In genomic region chr17:73822371-73822770, GRCh38 we compare ENCODE assay signal across 19 cellular contexts.
DNase-seq lines count a peak whose midpoint lies in the region; ATAC-seq, FAIRE-seq and TF ChIP-seq lines count a peak whose summit lies in the region.
"Had no signal": no experiment of that assay in that cellular context is flagged by ENCODE, and none has a peak within 500 bp of the region (broad histone marks: within the 10 kb centered on the region; RNA-seq: fewer than 3 reads in every experiment).

No MANE protein-coding gene starts in this region.

- no peak for TF ChIP-seq CTCF in RWPE2 (IDR thresholded peaks at IDR 0.05; ENCODE audit: poor library complexity, severe bottlenecking)
- no peak for TF ChIP-seq CTCF in kidney (IDR thresholded peaks at IDR 0.05; ENCODE audit: borderline replicate concordance, extremely low read depth, insufficient read depth)
- TF ChIP-seq CTCF in omental fat pad (IDR thresholded peaks at IDR 0.05) = no peak

- intact Hi-C loops in kidney (cut with DNase I) = no loop called here

- FAIRE-seq in kidney (lab: Jason Lieb, UNC) = no peak
- FAIRE-seq: GM12891, H54 had no signal

- H3K4me2 ChIP-seq in BLaER1 = 0 out of 2 replicates have a peak overlapping the region, but pooled peaks have one; percentile 8

- CTCF ChIA-PET in activated CD4-positive, alpha-beta T cell treated with anti-CD3 and anti-CD28 coated beads, Interleukin-2, amount 10 ng/mL, durations not matched to agents 7 days and 5 days (lab: Charles Lee) = no interaction called here

- H3K9me3 ChIP-seq in BLaER1 (peaks cover 22% of the 10 kb centered on the region), RWPE2 (ENCODE audit: severe bottlenecking) (no peaks in the 10 kb centered on the region), kidney (ENCODE audit: control insufficient read depth in 1 of 2, low read length in 2 of 2) (no peaks in the 10 kb centered on the region)
- H3K9me3 ChIP-seq: BE2C had no signal

- no peaks in the 10 kb centered on the region for H3K36me3 Mint-ChIP-seq in activated CD4-positive, alpha-beta T cell treated with anti-CD3 and anti-CD28 coated beads, Interleukin-2, amount 10 ng/mL, durations not matched to agents 7 days and 5 days (ENCODE audit: low read depth)

- peaks cover 13% of the 10 kb centered on the region for H3K27me3 Mint-ChIP-seq in activated CD4-positive, alpha-beta T cell treated with anti-CD3 and anti-CD28 coated beads, Interleukin-2, amount 10 ng/mL, durations not matched to agents 7 days and 5 days

- peaks cover 27% of the 10 kb centered on the region for H3K4me1 Mint-ChIP-seq in activated CD4-positive, alpha-beta T cell treated with anti-CD3 and anti-CD28 coated beads, Interleukin-2, amount 10 ng/mL, durations not matched to agents 7 days and 5 days

- H3K4me3 ChIP-seq in BLaER1 = no peak overlapping the region
- no peak overlapping the region for H3K4me3 ChIP-seq in RWPE2 (ENCODE audit: severe bottlenecking)
- H3K4me3 ChIP-seq in kidney (ENCODE audit: low read length in 2 of 2) = no peak overlapping the region

- POLR2A ChIA-PET in activated CD4-positive, alpha-beta T cell treated with anti-CD3 and anti-CD28 coated beads, Interleukin-2, amount 10 ng/mL, durations not matched to agents 7 days and 5 days (lab: Charles Lee) = no interaction called here

- H3K27ac Mint-ChIP-seq in activated CD4-positive, alpha-beta T cell treated with anti-CD3 and anti-CD28 coated beads, Interleukin-2, amount 10 ng/mL, durations not matched to agents 7 days and 5 days = peak overlapping the region; percentile 46
- H3K27ac Mint-ChIP-seq: HFFc6 had no signal

- no peak for DNase-seq in activated CD4-positive, alpha-beta T cell treated with anti-CD3 and anti-CD28 coated beads, Interleukin-2, amount 10 ng/mL, durations not matched to agents 7 days and 5 days
- DNase-seq in activated CD4-positive, alpha-beta T cell treated with anti-CD3 and anti-CD28 coated beads, Interleukin-2, amount 50 U/mL, for 48 hours = no peak
- DNase-seq in RWPE2 (ENCODE audit: low spot score) (peak; percentile 19), kidney (peak; percentile 31), omental fat pad (ENCODE audit: low spot score) (no peak)
- no peak for DNase-seq in stimulated activated CD4-positive, alpha-beta T cell treated with anti-CD3 and anti-CD28 coated beads, Interleukin-15, amount 100 ng/mL, for 24 hours
- DNase-seq: 8988T, BE2C, DMS 273 treated with DMSO at 0.1 percent for 48 hours, GF-D8, HFFc6, KBM-7, NCI-H1436, NCI-H2029, NCI-H774 had no signal

- peaks cover 8% of the 10 kb centered on the region for H3K9me3 Mint-ChIP-seq in activated CD4-positive, alpha-beta T cell treated with anti-CD3 and anti-CD28 coated beads, Interleukin-2, amount 10 ng/mL, durations not matched to agents 7 days and 5 days

- H3K4me3 Mint-ChIP-seq in activated CD4-positive, alpha-beta T cell treated with anti-CD3 and anti-CD28 coated beads, Interleukin-2, amount 10 ng/mL, durations not matched to agents 7 days and 5 days = peak overlapping the region; percentile 6
- H3K4me3 Mint-ChIP-seq: HFFc6 had no signal

- H3K4me1 ChIP-seq in BLaER1 = peaks cover 21% of the 10 kb centered on the region
- no peaks in the 10 kb centered on the region for H3K4me1 ChIP-seq in RWPE2 (ENCODE audit: insufficient read depth, poor library complexity, severe bottlenecking)
- H3K4me1 ChIP-seq in kidney (ENCODE audit: control insufficient read depth in 1 of 2, insufficient read depth in 1 of 2, low read depth in 1 of 2, low read length in 2 of 2) = no peaks in the 10 kb centered on the region

- H3K27ac ChIP-seq in BLaER1 (no peak overlapping the region), RWPE2 (ENCODE audit: poor library complexity, severe bottlenecking) (no peak overlapping the region), kidney (ENCODE audit: low read depth in 2 of 2, low read length in 2 of 2) (no peak overlapping the region)

- H3K36me3 ChIP-seq in BLaER1 (no peaks in the 10 kb centered on the region), RWPE2 (ENCODE audit: low read depth) (no peaks in the 10 kb centered on the region), kidney (ENCODE audit: control insufficient read depth in 1 of 2, insufficient read depth in 2 of 2, low read length in 2 of 2) (no peaks in the 10 kb centered on the region)
- H3K36me3 ChIP-seq: BE2C had no signal

- ATAC-seq in RWPE2 (ENCODE audit: low read depth) (no peak), omental fat pad (ENCODE audit: low FRiP score) (no peak), GM19455 (IDR thresholded peaks at IDR 0.05; ENCODE audit: unreplicated experiment) (no peak)

- H3K27me3 ChIP-seq in BLaER1 (peaks cover 16% of the 10 kb centered on the region), RWPE2 (ENCODE audit: insufficient read depth, poor library complexity, severe bottlenecking) (no peaks in the 10 kb centered on the region)
- H3K27me3 ChIP-seq: BE2C had no signal

- no peaks in the 10 kb centered on the region for H4K20me1 ChIP-seq in BLaER1

- H3K9ac ChIP-seq in BLaER1 = no peak overlapping the region
- no peak overlapping the region for H3K9ac ChIP-seq in kidney (ENCODE audit: low read length in 2 of 2)

Comparison
In these comparisons a context has a peak if more than half of its experiments do, and no peak if none do; other contexts are left out.
1. DNase-seq: peak in RWPE2 (single experiment) and kidney (single experiment); none in activated CD4-positive, alpha-beta T cell treated with anti-CD3 and anti-CD28 coated beads, Interleukin-2, amount 10 ng/mL, durations not matched to agents 7 days and 5 days (single experiment), activated CD4-positive, alpha-beta T cell treated with anti-CD3 and anti-CD28 coated beads, Interleukin-2, amount 50 U/mL, for 48 hours (0 of 2), omental fat pad (single experiment) and stimulated activated CD4-positive, alpha-beta T cell treated with anti-CD3 and anti-CD28 coated beads, Interleukin-15, amount 100 ng/mL, for 24 hours (single experiment).